8 cellular contexts compared by ENCODE assay signal in the genomic region with DNA sequence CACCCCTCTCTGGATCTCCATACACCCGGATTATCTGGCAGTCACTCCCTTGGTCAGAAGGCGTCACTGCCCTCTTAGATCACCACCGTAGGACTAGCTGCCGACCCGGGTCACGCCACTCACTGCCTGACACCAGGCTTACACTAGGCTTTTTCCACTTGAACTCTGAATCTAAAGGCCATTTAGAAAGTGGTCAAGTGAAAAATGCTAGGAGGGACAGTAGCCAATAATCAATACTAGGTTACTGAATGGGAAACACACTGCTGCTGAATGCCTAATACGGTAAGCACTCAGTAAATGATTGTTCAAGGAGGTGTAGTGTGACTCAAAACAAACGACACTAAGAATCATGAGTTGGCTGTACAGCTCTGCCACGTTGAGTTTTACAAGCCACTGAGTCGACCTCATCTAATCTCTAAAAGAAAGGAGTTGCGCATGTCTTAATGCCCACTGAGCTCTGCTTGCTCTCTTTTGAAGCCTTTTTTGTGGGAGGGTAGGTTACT. TPM values are rescaled to one million over a fixed set of nuclear protein-coding genes. Genes with fewer than 3 reads are reported as not detected.
DNase-seq lines count a peak whose midpoint lies in the region; ATAC-seq, FAIRE-seq and TF ChIP-seq lines count a peak whose summit lies in the region.

No MANE protein-coding gene starts in this region.

- TF ChIP-seq CTCF in lower leg skin (IDR thresholded peaks at IDR 0.05) = no peak

- H4K20me1 ChIP-seq in Karpas-422 (ENCODE audit: insufficient read depth, low read depth, low read length) = no peaks in the 10 kb centered on the region

- peak overlapping the region; percentile 92 for H3K4me3 Mint-ChIP-seq in activated naive CD4-positive, alpha-beta T cell treated with anti-CD3 and anti-CD28 coated beads for 36 hours
- H3K4me3 Mint-ChIP-seq in activated naive CD8-positive, alpha-beta T cell treated with anti-CD3 and anti-CD28 coated beads, Interleukin-2, amount 10 ng/mL, durations not matched to agents 7 days and 5 days = peak overlapping the region; percentile 95

- no peak for ATAC-seq in activated naive CD8-positive, alpha-beta T cell treated with anti-CD3 and anti-CD28 coated beads, Interleukin-2, amount 10 ng/mL, durations not matched to agents 7 days and 5 days (ENCODE audit: low read depth)

- CTCF ChIA-PET in activated naive CD4-positive, alpha-beta T cell treated with anti-CD3 and anti-CD28 coated beads for 36 hours (lab: Charles Lee) = interaction anchor here (0.6 to 2.0 kb wide), 3 partner anchors 796 to 818 kb away, joined by 3 to 15 read pairs (median 3); a partner anchor contains a TSS

- no peaks in the 10 kb centered on the region for H3K9me3 Mint-ChIP-seq in activated naive CD4-positive, alpha-beta T cell treated with anti-CD3 and anti-CD28 coated beads for 36 hours
- no peaks in the 10 kb centered on the region for H3K9me3 Mint-ChIP-seq in activated naive CD8-positive, alpha-beta T cell treated with anti-CD3 and anti-CD28 coated beads, Interleukin-2, amount 10 ng/mL, durations not matched to agents 7 days and 5 days

- H3K9me3 ChIP-seq in Karpas-422 (ENCODE audit: low read length) (no peaks in the 10 kb centered on the region), iPS DF 6.9 (ENCODE audit: control insufficient read depth, insufficient read depth, low read length) (no peaks in the 10 kb centered on the region)

- peaks cover 43% of the 10 kb centered on the region for H3K79me2 ChIP-seq in Karpas-422 (ENCODE audit: low read length)

- peak overlapping the region; percentile 90 for H3K27ac Mint-ChIP-seq in activated naive CD4-positive, alpha-beta T cell treated with anti-CD3 and anti-CD28 coated beads for 36 hours
- peak overlapping the region; percentile 91 for H3K27ac Mint-ChIP-seq in activated naive CD8-positive, alpha-beta T cell treated with anti-CD3 and anti-CD28 coated beads, Interleukin-2, amount 10 ng/mL, durations not matched to agents 7 days and 5 days

- TF ChIP-seq POLR2A in H54 (IDR thresholded peaks at IDR 0.05; ENCODE audit: low read depth, low read length) = no peak
- no peak for TF ChIP-seq POLR2A in lower leg skin (IDR thresholded peaks at IDR 0.05)

- H3K36me3 Mint-ChIP-seq in activated naive CD4-positive, alpha-beta T cell treated with anti-CD3 and anti-CD28 coated beads for 36 hours (ENCODE audit: low read depth) = peaks cover 17% of the 10 kb centered on the region
- H3K36me3 Mint-ChIP-seq in activated naive CD8-positive, alpha-beta T cell treated with anti-CD3 and anti-CD28 coated beads, Interleukin-2, amount 10 ng/mL, durations not matched to agents 7 days and 5 days = peaks cover 20% of the 10 kb centered on the region

- peak overlapping the region; percentile 94 for H2AFZ ChIP-seq in Karpas-422 (ENCODE audit: low read length)

- H3K9me2 ChIP-seq in Karpas-422 (replicated peaks; ENCODE audit: insufficient read depth, low read length) = no peaks in the 10 kb centered on the region

- peak overlapping the region; percentile 85 for H3K4me2 ChIP-seq in Karpas-422 (ENCODE audit: low read depth, low read length, poor library complexity, severe bottlenecking)

- peaks cover 32% of the 10 kb centered on the region for H3K4me1 Mint-ChIP-seq in activated naive CD4-positive, alpha-beta T cell treated with anti-CD3 and anti-CD28 coated beads for 36 hours (ENCODE audit: low read depth)
- peaks cover 25% of the 10 kb centered on the region for H3K4me1 Mint-ChIP-seq in activated naive CD8-positive, alpha-beta T cell treated with anti-CD3 and anti-CD28 coated beads, Interleukin-2, amount 10 ng/mL, durations not matched to agents 7 days and 5 days

- peak overlapping the region; percentile 98 for H3K9ac ChIP-seq in Karpas-422 (ENCODE audit: low read length)

- no peaks in the 10 kb centered on the region for H3K27me3 Mint-ChIP-seq in activated naive CD4-positive, alpha-beta T cell treated with anti-CD3 and anti-CD28 coated beads for 36 hours (ENCODE audit: low read depth)
- peaks cover 4% of the 10 kb centered on the region for H3K27me3 Mint-ChIP-seq in activated naive CD8-positive, alpha-beta T cell treated with anti-CD3 and anti-CD28 coated beads, Interleukin-2, amount 10 ng/mL, durations not matched to agents 7 days and 5 days

- DNase-seq in activated naive CD4-positive, alpha-beta T cell treated with anti-CD3 and anti-CD28 coated beads for 36 hours = peak; percentile 28
- DNase-seq in activated naive CD4-positive, alpha-beta T cell treated with Interleukin-2 at 50 U/mL for 16 hours = no peak
- DNase-seq in H54 (ENCODE audit: insufficient read length, low spot score) (peak; percentile 24), Karpas-422 (no peak), iPS DF 6.9 (ENCODE audit: low read depth, low spot score) (no peak), skeletal muscle cell (ENCODE audit: low read depth) (peak; percentile 43), lower leg skin (ENCODE audit: low spot score in 2 of 2) (no peak)
- no peak for DNase-seq in activated naive CD8-positive, alpha-beta T cell treated with anti-CD3 and anti-CD28 coated beads, Interleukin-2, amount 10 ng/mL, durations not matched to agents 7 days and 5 days

- intact Hi-C loops in activated naive CD4-positive, alpha-beta T cell treated with anti-CD3 and anti-CD28 coated beads for 36 hours (cut with micrococcal nuclease) = loop anchor here (1.0 kb wide), 1 partner anchor 817 kb away; a partner anchor contains a TSS
- intact Hi-C loops in lower leg skin (cut with DNase I; ENCODE audit: low total_unique reads) = no loop called here

- H3K4me3 ChIP-seq in Karpas-422 (ENCODE audit: low read length) (peak overlapping the region; percentile 85), iPS DF 6.9 (ENCODE audit: low read length) (peak overlapping the region; percentile 75; the same call in 1 of the 2 replicates), skeletal muscle cell (ENCODE audit: low read depth, low read length) (peak overlapping the region; percentile 81), lower leg skin (ENCODE audit: low read depth, poor library complexity, severe bottlenecking) (no peak overlapping the region)

- FAIRE-seq in H54 (lab: Jason Lieb, UNC) = peak; percentile 78

- no CpG with 5 or more reads among the region's 11 CpGs for WGBS in iPS DF 6.9 (ENCODE audit: insufficient coverage, insufficient read length)
- 34 to 41% methylated on average over 11 of the region's 11 CpGs for WGBS in lower leg skin, 2 donors

- POLR2A ChIA-PET in activated naive CD8-positive, alpha-beta T cell treated with anti-CD3 and anti-CD28 coated beads, Interleukin-2, amount 10 ng/mL, durations not matched to agents 7 days and 5 days (lab: Charles Lee) = interaction anchor here (0.7 to 1.8 kb wide), 2 partner anchors 59 to 817 kb away, joined by 3 to 12 read pairs; a partner anchor contains a TSS

- H3K36me3 ChIP-seq in Karpas-422 (ENCODE audit: insufficient read depth, low read length) = peaks cover 19% of the 10 kb centered on the region
- no peaks in the 10 kb centered on the region for H3K36me3 ChIP-seq in iPS DF 6.9 (ENCODE audit: control insufficient read depth, insufficient read depth, low read length)

- peaks cover 22% of the 10 kb centered on the region for H3K4me1 ChIP-seq in Karpas-422 (ENCODE audit: low read length)
- H3K4me1 ChIP-seq in iPS DF 6.9 (ENCODE audit: control insufficient read depth, insufficient read depth, low read length) = no peaks in the 10 kb centered on the region

- H3K27ac ChIP-seq in Karpas-422 (ENCODE audit: low read length) (no peak overlapping the region), iPS DF 6.9 (ENCODE audit: low read length) (no peak overlapping the region)

- no peaks in the 10 kb centered on the region for H3K27me3 ChIP-seq in Karpas-422 (ENCODE audit: low read length)
- no peaks in the 10 kb centered on the region for H3K27me3 ChIP-seq in iPS DF 6.9 (ENCODE audit: control insufficient read depth, insufficient read depth, low read length)

RNA-seq across cellular contexts. Expression of a gene that starts 0.7 kb away (rescaled TPM):
- total RNA-seq in activated naive CD4-positive, alpha-beta T cell treated with anti-CD3 and anti-CD28 coated beads for 36 hours = 10 to 100 TPM; 25.3 to 25.9 TPM
- total RNA-seq in Karpas-422 (2014; rRNA removed; shearing (Covaris generic); ENCODE audit: low replicate concordance) = 23.3 and 36.3 TPM in 2 replicates
- total RNA-seq in activated naive CD8-positive, alpha-beta T cell treated with anti-CD3 and anti-CD28 coated beads, Interleukin-2, amount 10 ng/mL, durations not matched to agents 7 days and 5 days = 10 to 100 TPM; 24.6 to 25.3 TPM
- 10 to 100 TPM; 10.7 to 15.3 (median 12.6) TPM for total RNA-seq in lower leg skin

Comparison
In these comparisons a context has a peak if more than half of its experiments do, and no peak if none do; other contexts are left out.
1. DNase-seq: peak in activated naive CD4-positive, alpha-beta T cell treated with anti-CD3 and anti-CD28 coated beads for 36 hours (single experiment), H54 (single experiment) and skeletal muscle cell (single experiment); none in activated naive CD4-positive, alpha-beta T cell treated with Interleukin-2 at 50 U/mL for 16 hours (single experiment), Karpas-422 (single experiment), activated naive CD8-positive, alpha-beta T cell treated with anti-CD3 and anti-CD28 coated beads, Interleukin-2, amount 10 ng/mL, durations not matched to agents 7 days and 5 days (single experiment), iPS DF 6.9 (single experiment) and lower leg skin (0 of 2).